Comparison of ENCODE assay signal across 34 cellular contexts in genomic region chr6:36380166-36380565, GRCh38. TPM values are rescaled to one million over a fixed set of nuclear protein-coding genes. Genes with fewer than 3 reads are reported as not detected.
"Had no signal": no experiment of that assay in that cellular context is flagged by ENCODE, and none has a peak within 500 bp of the region (broad histone marks: within the 10 kb centered on the region; RNA-seq: fewer than 3 reads in every experiment).

No MANE protein-coding gene starts in this region.

- H3K27ac ChIP-seq: brain microvascular endothelial cell, coronary artery, dorsolateral prefrontal cortex, esophagus muscularis mucosa, foreskin keratinocyte, gastrocnemius medialis, heart left ventricle, WERI-Rb-1 had no signal

- H3K9me3 Mint-ChIP-seq: activated B cell treated with CpG ODN at 0.5 μM for 24 hours; activated naive CD4-positive, alpha-beta T cell treated with anti-CD3 and anti-CD28 coated beads, Interleukin-2, amount 10 ng/mL, durations not matched to agents 7 days and 5 days; activated T-cell treated with anti-CD3 and anti-CD28 coated beads, Interleukin-2, amount 50 U/mL, for 24 hours; activated T-cell treated with anti-CD3 and anti-CD28 coated beads, Interleukin-2, amount 50 U/mL, for 72 hours; central memory CD8-positive, alpha-beta T cell; dendritic cell treated with granulocyte-macrophage colony-stimulating factor and Interleukin-4, amounts not matched to agents 40 ng/mL and 50 ng/mL, for 4 days; T-helper 2 cell treated with Interferon-gamma antibody and Interleukin-4, amounts not matched to agents 5 μg/mL and 100 μg/mL, for 36 hours had no signal

- H3K27me3 ChIP-seq: brain microvascular endothelial cell, dorsolateral prefrontal cortex, esophagus muscularis mucosa, heart left ventricle had no signal

- DNase-seq: activated B cell treated with CpG ODN at 0.5 μM for 24 hours; activated CD4-positive, alpha-beta T cell treated with anti-CD3 and anti-CD28 coated beads for 48 hours; activated CD4-positive, alpha-beta T cell treated with anti-CD3 and anti-CD28 coated beads, Interleukin-2, amount 50 U/mL, for 1 hour; activated CD4-positive, alpha-beta T cell treated with anti-CD3 and anti-CD28 coated beads, Interleukin-2, amount 50 U/mL, for 48 hours; activated CD8-positive, alpha-beta memory T cell treated with anti-CD3 and anti-CD28 coated beads, Interleukin-2, amount 50 U/mL, for 48 hours; activated gamma-delta T cell; activated naive CD4-positive, alpha-beta T cell; activated naive CD4-positive, alpha-beta T cell treated with anti-CD3 and anti-CD28 coated beads, Interleukin-2, amount 10 ng/mL, durations not matched to agents 7 days and 5 days; activated T-cell treated with anti-CD3 and anti-CD28 coated beads for 4 hours; activated T-cell treated with anti-CD3 and anti-CD28 coated beads, Interleukin-2, amount 50 U/mL, for 24 hours; activated T-cell treated with anti-CD3 and anti-CD28 coated beads, Interleukin-2, amount 50 U/mL, for 72 hours; brain microvascular endothelial cell; dorsolateral prefrontal cortex; effector memory CD4-positive, alpha-beta T cell; erythroblast; foreskin keratinocyte; gastrocnemius medialis; glutamatergic neuron; heart left ventricle; T-helper 1 cell; T-helper 17 cell; T1000; WERI-Rb-1 had no signal

- H3K4me3 ChIP-seq: coronary artery, dorsolateral prefrontal cortex, esophagus muscularis mucosa, gastrocnemius medialis, heart left ventricle had no signal

- H3K9me3 ChIP-seq: esophagus muscularis mucosa, gastrocnemius medialis, heart left ventricle had no signal

- ATAC-seq: activated CD4-positive, CD25-positive, alpha-beta regulatory T cell treated with anti-CD3 and anti-CD28 coated beads, Interleukin-2, amount 50 U/mL, for 24 hours; activated T-cell treated with anti-CD3 and anti-CD28 coated beads, Interleukin-2, amount 50 U/mL, for 72 hours; foreskin keratinocyte; gastrocnemius medialis; heart left ventricle; T-helper 17 cell had no signal

- H3K36me3 Mint-ChIP-seq: activated naive CD8-positive, alpha-beta T cell had no signal

- H3K4me1 Mint-ChIP-seq: central memory CD8-positive, alpha-beta T cell had no signal

- H3K27ac Mint-ChIP-seq: activated B cell treated with CpG ODN at 0.5 μM for 24 hours; activated naive CD4-positive, alpha-beta T cell treated with anti-CD3 and anti-CD28 coated beads, Interleukin-2, amount 10 ng/mL, durations not matched to agents 7 days and 5 days; activated naive CD8-positive, alpha-beta T cell; activated T-cell treated with anti-CD3 and anti-CD28 coated beads, Interleukin-2, amount 50 U/mL, for 24 hours; activated T-cell treated with anti-CD3 and anti-CD28 coated beads, Interleukin-2, amount 50 U/mL, for 72 hours; dendritic cell treated with granulocyte-macrophage colony-stimulating factor and Interleukin-4, amounts not matched to agents 40 ng/mL and 50 ng/mL, for 4 days; T-helper 17 cell; T-helper 2 cell treated with Interferon-gamma antibody and Interleukin-4, amounts not matched to agents 5 μg/mL and 100 μg/mL, for 36 hours had no signal

- H3K4me1 ChIP-seq: esophagus muscularis mucosa, foreskin keratinocyte, gastrocnemius medialis had no signal

- H3K27me3 Mint-ChIP-seq: activated B cell treated with CpG ODN at 0.5 μM for 24 hours; activated naive CD4-positive, alpha-beta T cell treated with anti-CD3 and anti-CD28 coated beads, Interleukin-2, amount 10 ng/mL, durations not matched to agents 7 days and 5 days; activated naive CD8-positive, alpha-beta T cell; activated T-cell treated with anti-CD3 and anti-CD28 coated beads, Interleukin-2, amount 50 U/mL, for 24 hours; central memory CD8-positive, alpha-beta T cell; T-helper 17 cell had no signal

- H3K36me3 ChIP-seq: brain microvascular endothelial cell, esophagus muscularis mucosa, gastrocnemius medialis, WERI-Rb-1 had no signal

- H3K4me3 Mint-ChIP-seq: activated B cell treated with CpG ODN at 0.5 μM for 24 hours; activated naive CD4-positive, alpha-beta T cell treated with anti-CD3 and anti-CD28 coated beads, Interleukin-2, amount 10 ng/mL, durations not matched to agents 7 days and 5 days; activated naive CD8-positive, alpha-beta T cell; activated T-cell treated with anti-CD3 and anti-CD28 coated beads, Interleukin-2, amount 50 U/mL, for 24 hours; activated T-cell treated with anti-CD3 and anti-CD28 coated beads, Interleukin-2, amount 50 U/mL, for 72 hours; central memory CD8-positive, alpha-beta T cell; dendritic cell treated with granulocyte-macrophage colony-stimulating factor and Interleukin-4, amounts not matched to agents 40 ng/mL and 50 ng/mL, for 4 days; T-helper 17 cell; T-helper 2 cell treated with Interferon-gamma antibody and Interleukin-4, amounts not matched to agents 5 μg/mL and 100 μg/mL, for 36 hours had no signal

RNA-seq across cellular contexts. Expression of gene ETV7, which starts 7.3 kb away (rescaled TPM):
- total RNA-seq: bronchial epithelial cell, cerebellum, gastrocnemius medialis had no signal

RNA-seq across cellular contexts. Expression of gene BNIP5, which starts 43.5 kb away (rescaled TPM):
- total RNA-seq: activated T-cell treated with anti-CD3 and anti-CD28 coated beads, Interleukin-2, amount 50 U/mL, for 72 hours; astrocyte; bronchial epithelial cell; cardiac septum; cerebellum; esophagus muscularis mucosa; foreskin keratinocyte; gastrocnemius medialis; heart left ventricle; T-helper 17 cell had no signal
